ENCODE assay signal across 8 cellular contexts in genomic region chr4:121801715-121802075, GRCh38. TPM values are rescaled to one million over a fixed set of nuclear protein-coding genes. Genes with fewer than 3 reads are reported as not detected.
DNase-seq lines count a peak whose midpoint lies in the region; ATAC-seq, FAIRE-seq and TF ChIP-seq lines count a peak whose summit lies in the region.

No MANE protein-coding gene starts in this region.

- no peaks in the 10 kb centered on the region for H3K9me3 ChIP-seq in SU-DHL-6 (ENCODE audit: insufficient read depth, low read length)
- no peaks in the 10 kb centered on the region for H3K9me3 ChIP-seq in sigmoid colon

- intact Hi-C loops in sigmoid colon (cut with DNase I), result loop anchor here (5.0 kb wide), 2 partner anchors 71 to 104 kb away; partner anchors contain the start of genes ANXA5 and BBS7

- H3K27ac ChIP-seq in SU-DHL-6 (ENCODE audit: low read depth, low read length) (peak overlapping the region; percentile 65; the same call in 1 of the 2 replicates), sigmoid colon (peak overlapping the region; percentile 85 to 96 (median 89))

- FAIRE-seq in GM19239 (lab: Jason Lieb, UNC), result peak; percentile 75

- no peak for ATAC-seq in GM21619 (IDR thresholded peaks at IDR 0.05; ENCODE audit: unreplicated experiment)

- TF ChIP-seq CTCF in SU-DHL-6 (IDR thresholded peaks at IDR 0.05; ENCODE audit: insufficient read depth, low read length, poor library complexity, severe bottlenecking), result no peak
- TF ChIP-seq CTCF in fibroblast of villous mesenchyme (IDR thresholded peaks at IDR 0.05; ENCODE audit: insufficient read depth, low read depth, low read length), result no peak
- TF ChIP-seq CTCF in sigmoid colon (IDR thresholded peaks at IDR 0.05), result no peak

- peak overlapping the region; percentile 80 for H3K4me2 ChIP-seq in SU-DHL-6 (ENCODE audit: low read depth, low read length, poor library complexity, severe bottlenecking)

- H3K27me3 ChIP-seq in SU-DHL-6 (ENCODE audit: low read length), result no peaks in the 10 kb centered on the region
- H3K27me3 ChIP-seq in sigmoid colon, result no peaks in the 10 kb centered on the region

- DNase-seq in GM19239 (ENCODE audit: insufficient read length, low spot score), result no peak
- DNase-seq in fibroblast of villous mesenchyme (ENCODE audit: low read depth), result no peak
- no peak for DNase-seq in sigmoid colon
- DNase-seq in amniotic stem cell (lab: John Stamatoyannopoulos, UW), result no peak
- DNase-seq in AG20443 (ENCODE audit: low spot score), result no peak
- no peak for DNase-seq in NCI-H1694 treated with DMSO at 0.1 percent for 48 hours (lab: John Stamatoyannopoulos, UW)

- TF ChIP-seq POLR2A in sigmoid colon (IDR thresholded peaks at IDR 0.05), result no peak

- peaks cover 19% of the 10 kb centered on the region for H3K79me2 ChIP-seq in SU-DHL-6 (ENCODE audit: insufficient read depth, low read length)

- TF ChIP-seq EP300 in sigmoid colon (IDR thresholded peaks at IDR 0.05), result no peak

- peak overlapping the region; percentile 83 for H2AFZ ChIP-seq in SU-DHL-6 (ENCODE audit: low read depth, low read length, severe bottlenecking)

- H3K9ac ChIP-seq in SU-DHL-6 (ENCODE audit: low read length), result peak overlapping the region; percentile 87

- no peaks in the 10 kb centered on the region for H4K20me1 ChIP-seq in SU-DHL-6 (ENCODE audit: low read depth, low read length)

- H3K9me2 ChIP-seq in SU-DHL-6 (replicated peaks; ENCODE audit: insufficient read depth, low read length), result no peaks in the 10 kb centered on the region

- H3K4me1 ChIP-seq in sigmoid colon, result peaks cover 0 to 17% (median 9%) of the 10 kb centered on the region in 4 donors

- H3F3A ChIP-seq in SU-DHL-6 (ENCODE audit: insufficient read depth), result no peaks in the 10 kb centered on the region

- H3K36me3 ChIP-seq in SU-DHL-6 (ENCODE audit: low read length), result peaks cover 9% of the 10 kb centered on the region; the same call in 1 of the 2 replicates
- H3K36me3 ChIP-seq in sigmoid colon, result peaks cover 0 to 43% (median 13%) of the 10 kb centered on the region in 4 donors

- H3K4me3 ChIP-seq in SU-DHL-6 (ENCODE audit: insufficient read depth, low read length, poor library complexity, severe bottlenecking) (peak overlapping the region; percentile 81), fibroblast of villous mesenchyme (ENCODE audit: low read depth, low read length) (peak overlapping the region; percentile 94), sigmoid colon (peak overlapping the region; percentile 82 to 90 (median 88))

- 12 to 21% methylated on average over 4 of the region's 4 CpGs for WGBS in sigmoid colon, 2 donors

RNA-seq across cellular contexts. Expression of gene EXOSC9, which starts 0.6 kb away (rescaled TPM):
- 27.1 and 34.5 TPM in 2 replicates for total RNA-seq in fibroblast of villous mesenchyme
- 10 to 100 TPM; 12.5 to 25.3 (median 18.6) TPM for total RNA-seq in sigmoid colon
- 10 to 100 TPM in 2 of 3 donors, 1 to 10 TPM in 1; 8.3 to 22.3 (median 10.2) TPM for polyA plus RNA-seq in sigmoid colon

RNA-seq across cellular contexts. Expression of gene CCNA2, which starts 22.0 kb away (rescaled TPM):
- total RNA-seq in fibroblast of villous mesenchyme (27.1 and 54.0 TPM in 2 replicates), sigmoid colon (1 to 10 TPM; 2.1 to 2.3 (median 2.2) TPM)
- 10 to 100 TPM in 2 of 3 donors, 1 to 10 TPM in 1; 3.0 to 22.8 (median 10.9) TPM for polyA plus RNA-seq in sigmoid colon

RNA-seq across cellular contexts. Expression of gene SMIM43, which starts 36.7 kb away (rescaled TPM):
- total RNA-seq in fibroblast of villous mesenchyme, result 0.43 and 0.64 TPM in 2 replicates
- 1 to 10 TPM in 1 of 4 donors, under 1 TPM in 2, not detected in 1; 0.54 to 1.1 (median 0.66) TPM for total RNA-seq in sigmoid colon
- under 1 TPM in 1 of 3 donors, not detected in 2; 0.44 TPM for polyA plus RNA-seq in sigmoid colon
